Comparison of ENCODE assay signal across 2 cellular contexts in genomic region chr16:22206013-22206846, GRCh38.
TF ChIP-seq lines count a peak whose summit lies in the region.

Gene EEF2K (plus strand): TSS chr16:22206278. CDS start chr16:22225730, 19,452 bp downstream.

TF ChIP-seq in HEK293, 187 proteins besides CTCF, POLR2A, EP300 and RAD21 (continued from another document and continues in another):
- TF ChIP-seq, protein P1, sequence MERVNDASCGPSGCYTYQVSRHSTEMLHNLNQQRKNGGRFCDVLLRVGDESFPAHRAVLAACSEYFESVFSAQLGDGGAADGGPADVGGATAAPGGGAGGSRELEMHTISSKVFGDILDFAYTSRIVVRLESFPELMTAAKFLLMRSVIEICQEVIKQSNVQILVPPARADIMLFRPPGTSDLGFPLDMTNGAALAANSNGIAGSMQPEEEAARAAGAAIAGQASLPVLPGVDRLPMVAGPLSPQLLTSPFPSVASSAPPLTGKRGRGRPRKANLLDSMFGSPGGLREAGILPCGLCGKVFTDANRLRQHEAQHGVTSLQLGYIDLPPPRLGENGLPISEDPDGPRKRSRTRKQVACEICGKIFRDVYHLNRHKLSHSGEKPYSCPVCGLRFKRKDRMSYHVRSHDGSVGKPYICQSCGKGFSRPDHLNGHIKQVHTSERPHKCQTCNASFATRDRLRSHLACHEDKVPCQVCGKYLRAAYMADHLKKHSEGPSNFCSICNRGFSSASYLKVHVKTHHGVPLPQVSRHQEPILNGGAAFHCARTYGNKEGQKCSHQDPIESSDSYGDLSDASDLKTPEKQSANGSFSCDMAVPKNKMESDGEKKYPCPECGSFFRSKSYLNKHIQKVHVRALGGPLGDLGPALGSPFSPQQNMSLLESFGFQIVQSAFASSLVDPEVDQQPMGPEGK (tag by site-specific recombination; IDR thresholded peaks at IDR 0.05), result peak; percentile 83
- TF ChIP-seq, protein P2, sequence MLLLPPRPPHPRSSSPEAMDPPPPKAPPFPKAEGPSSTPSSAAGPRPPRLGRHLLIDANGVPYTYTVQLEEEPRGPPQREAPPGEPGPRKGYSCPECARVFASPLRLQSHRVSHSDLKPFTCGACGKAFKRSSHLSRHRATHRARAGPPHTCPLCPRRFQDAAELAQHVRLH (tag by site-specific recombination; IDR thresholded peaks at IDR 0.05), result no peak
- TF ChIP-seq ZNF16 (tag by site-specific recombination; IDR thresholded peaks at IDR 0.05; ENCODE audit: low read depth), result no peak
- peak; percentile 43 for TF ChIP-seq ZXDB (tag by site-specific recombination; IDR thresholded peaks at IDR 0.05)
- peak; percentile 80 for TF ChIP-seq ZIC2 (tag by site-specific recombination; IDR thresholded peaks at IDR 0.05)
- peak; percentile 94 for TF ChIP-seq ZNF10 (tag by site-specific recombination; IDR thresholded peaks at IDR 0.05)
- TF ChIP-seq, protein P3, sequence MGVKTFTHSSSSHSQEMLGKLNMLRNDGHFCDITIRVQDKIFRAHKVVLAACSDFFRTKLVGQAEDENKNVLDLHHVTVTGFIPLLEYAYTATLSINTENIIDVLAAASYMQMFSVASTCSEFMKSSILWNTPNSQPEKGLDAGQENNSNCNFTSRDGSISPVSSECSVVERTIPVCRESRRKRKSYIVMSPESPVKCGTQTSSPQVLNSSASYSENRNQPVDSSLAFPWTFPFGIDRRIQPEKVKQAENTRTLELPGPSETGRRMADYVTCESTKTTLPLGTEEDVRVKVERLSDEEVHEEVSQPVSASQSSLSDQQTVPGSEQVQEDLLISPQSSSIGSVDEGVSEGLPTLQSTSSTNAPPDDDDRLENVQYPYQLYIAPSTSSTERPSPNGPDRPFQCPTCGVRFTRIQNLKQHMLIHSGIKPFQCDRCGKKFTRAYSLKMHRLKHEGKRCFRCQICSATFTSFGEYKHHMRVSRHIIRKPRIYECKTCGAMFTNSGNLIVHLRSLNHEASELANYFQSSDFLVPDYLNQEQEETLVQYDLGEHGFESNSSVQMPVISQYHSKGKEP (tag by site-specific recombination; IDR thresholded peaks at IDR 0.05), result peak; percentile 82
- TF ChIP-seq ZNF571 (tag by site-specific recombination; IDR thresholded peaks at IDR 0.05), result no peak
- TF ChIP-seq, protein P4, sequence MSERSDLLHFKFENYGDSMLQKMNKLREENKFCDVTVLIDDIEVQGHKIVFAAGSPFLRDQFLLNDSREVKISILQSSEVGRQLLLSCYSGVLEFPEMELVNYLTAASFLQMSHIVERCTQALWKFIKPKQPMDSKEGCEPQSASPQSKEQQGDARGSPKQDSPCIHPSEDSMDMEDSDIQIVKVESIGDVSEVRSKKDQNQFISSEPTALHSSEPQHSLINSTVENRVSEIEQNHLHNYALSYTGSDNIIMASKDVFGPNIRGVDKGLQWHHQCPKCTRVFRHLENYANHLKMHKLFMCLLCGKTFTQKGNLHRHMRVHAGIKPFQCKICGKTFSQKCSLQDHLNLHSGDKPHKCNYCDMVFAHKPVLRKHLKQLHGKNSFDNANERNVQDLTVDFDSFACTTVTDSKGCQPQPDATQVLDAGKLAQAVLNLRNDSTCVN (tag by site-specific recombination; optimal IDR thresholded peaks at IDR 0.05), result peak; percentile 98
- TF ChIP-seq, protein P5, sequence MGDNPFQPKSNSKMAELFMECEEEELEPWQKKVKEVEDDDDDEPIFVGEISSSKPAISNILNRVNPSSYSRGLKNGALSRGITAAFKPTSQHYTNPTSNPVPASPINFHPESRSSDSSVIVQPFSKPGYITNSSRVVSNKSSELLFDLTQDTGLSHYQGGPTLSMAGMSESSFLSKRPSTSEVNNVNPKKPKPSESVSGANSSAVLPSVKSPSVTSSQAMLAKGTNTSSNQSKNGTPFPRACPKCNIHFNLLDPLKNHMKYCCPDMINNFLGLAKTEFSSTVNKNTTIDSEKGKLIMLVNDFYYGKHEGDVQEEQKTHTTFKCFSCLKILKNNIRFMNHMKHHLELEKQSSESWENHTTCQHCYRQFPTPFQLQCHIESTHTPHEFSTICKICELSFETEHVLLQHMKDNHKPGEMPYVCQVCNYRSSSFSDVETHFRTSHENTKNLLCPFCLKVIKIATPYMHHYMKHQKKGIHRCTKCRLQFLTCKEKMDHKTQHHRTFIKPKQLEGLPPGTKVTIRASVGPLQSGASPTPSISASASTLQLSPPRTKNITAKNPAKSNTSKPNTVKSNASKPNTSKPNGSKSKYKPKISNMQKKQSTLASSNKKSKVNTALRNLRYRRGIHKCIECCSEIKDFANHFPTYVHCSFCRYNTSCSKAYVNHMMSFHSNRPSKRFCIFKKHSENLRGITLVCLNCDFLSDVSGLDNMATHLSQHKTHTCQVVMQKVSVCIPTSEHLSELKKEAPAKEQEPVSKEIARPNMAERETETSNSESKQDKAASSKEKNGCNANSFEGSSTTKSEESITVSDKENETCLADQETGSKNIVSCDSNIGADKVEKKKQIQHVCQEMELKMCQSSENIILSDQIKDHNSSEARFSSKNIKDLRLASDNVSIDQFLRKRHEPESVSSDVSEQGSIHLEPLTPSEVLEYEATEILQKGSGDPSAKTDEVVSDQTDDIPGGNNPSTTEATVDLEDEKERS (tag by site-specific recombination; IDR thresholded peaks at IDR 0.05), result no peak
- peak; percentile 45 for TF ChIP-seq ZNF341 (tag by site-specific recombination; IDR thresholded peaks at IDR 0.05; ENCODE audit: low read depth)
- TF ChIP-seq ZBTB20 (tag by site-specific recombination; IDR thresholded peaks at IDR 0.05), result peak; percentile 84
- no peak for TF ChIP-seq BCL11A (tag by site-specific recombination; IDR thresholded peaks at IDR 0.05; ENCODE audit: low read depth)
- TF ChIP-seq ZNF707 (tag by site-specific recombination; IDR thresholded peaks at IDR 0.05), result no peak
- 0 out of 2 replicates have a peak, but pooled peaks have one; percentile 40 for TF ChIP-seq ZNF596 (tag by site-specific recombination; IDR thresholded peaks at IDR 0.05)
- peak; percentile 46; the same call in 1 of the 2 replicates for TF ChIP-seq ZNF785 (tag by site-specific recombination; IDR thresholded peaks at IDR 0.05)
- no peak for TF ChIP-seq ZNF416 (tag by site-specific recombination; IDR thresholded peaks at IDR 0.05)
- peak; percentile 75; the same call in 1 of the 2 replicates for TF ChIP-seq KLF8 (tag by site-specific recombination; IDR thresholded peaks at IDR 0.05)
- TF ChIP-seq ZNF350 (tag by site-specific recombination; IDR thresholded peaks at IDR 0.05), result no peak
- no peak for TF ChIP-seq ZNF544 (tag by site-specific recombination; IDR thresholded peaks at IDR 0.05)

TF ChIP-seq in SK-N-SH, 30 proteins besides CTCF, POLR2A, EP300 and RAD21 (continued from another document):
- TF ChIP-seq NFIC (IDR thresholded peaks at IDR 0.05; ENCODE audit: borderline replicate concordance), result peak; percentile 56
- TF ChIP-seq, protein P6, sequence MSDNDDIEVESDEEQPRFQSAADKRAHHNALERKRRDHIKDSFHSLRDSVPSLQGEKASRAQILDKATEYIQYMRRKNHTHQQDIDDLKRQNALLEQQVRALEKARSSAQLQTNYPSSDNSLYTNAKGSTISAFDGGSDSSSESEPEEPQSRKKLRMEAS (IDR thresholded peaks at IDR 0.05; ENCODE audit: low read depth), result peak; percentile 79
